ENCODE assay signal across 9 cellular contexts in genomic region chr17:45895304-45895968, GRCh38. TPM values are rescaled to one million over a fixed set of nuclear protein-coding genes. Genes with fewer than 3 reads are reported as not detected.
DNase-seq lines count a peak whose midpoint lies in the region; ATAC-seq and TF ChIP-seq lines count a peak whose summit lies in the region.
"Had no signal": no experiment of that assay in that cellular context is flagged by ENCODE, and none has a peak within 500 bp of the region (broad histone marks: within the 10 kb centered on the region; RNA-seq: fewer than 3 reads in every experiment).

No MANE protein-coding gene starts in this region.

- no peaks in the 10 kb centered on the region for H3K9me3 Mint-ChIP-seq in T-cell

- H3K4me1 ChIP-seq in HUES48 (ENCODE audit: control insufficient read depth, insufficient read depth, low read length), result no peaks in the 10 kb centered on the region; the same call in 1 of the 2 replicates
- peaks cover 26% of the 10 kb centered on the region for H3K4me1 ChIP-seq in effector memory CD4-positive, alpha-beta T cell (ENCODE audit: control insufficient read depth, insufficient read depth, low read length, poor library complexity, severe bottlenecking)
- H3K4me1 ChIP-seq in mucosa of rectum (ENCODE audit: control insufficient read depth in 2 of 2, insufficient read depth in 2 of 2, low read length in 2 of 2), result peaks cover 7 to 9% of the 10 kb centered on the region in 2 donors
- peaks cover 15% of the 10 kb centered on the region for H3K4me1 ChIP-seq in upper lobe of right lung

- H3K9ac ChIP-seq in HUES48 (ENCODE audit: low read depth, low read length) (no peak overlapping the region), mucosa of rectum (ENCODE audit: low read depth in 1 of 2, low read length in 2 of 2) (no peak overlapping the region)

- POLR2A ChIA-PET in T-cell (lab: Charles Lee), result no interaction called here

- peaks cover 20 to 35% of the 10 kb centered on the region in 2 donors for H3K27me3 Mint-ChIP-seq in T-cell

- H3K4me3 ChIP-seq in AG10803 (ENCODE audit: low read length) (peak overlapping the region; percentile 68), HUES48 (ENCODE audit: low read depth, low read length) (peak overlapping the region; percentile 70), mucosa of rectum (ENCODE audit: low read length in 2 of 2) (peak overlapping the region; percentile 67 to 72), upper lobe of right lung (peak overlapping the region; percentile 74)
- peak overlapping the region; percentile 95 for H3K4me3 ChIP-seq in effector memory CD4-positive, alpha-beta T cell (ENCODE audit: insufficient read depth, low read depth, low read length, poor library complexity, severe bottlenecking)

- H3K27ac ChIP-seq in HUES48 (ENCODE audit: low read depth, low read length), result no peak overlapping the region
- H3K27ac ChIP-seq in effector memory CD4-positive, alpha-beta T cell (ENCODE audit: insufficient read depth, low read length, poor library complexity, severe bottlenecking), result no peak overlapping the region
- no peak overlapping the region for H3K27ac ChIP-seq in mucosa of rectum (ENCODE audit: low read depth in 2 of 2, low read length in 2 of 2)
- H3K27ac ChIP-seq in upper lobe of right lung, result no peak overlapping the region
- H3K27ac ChIP-seq: epithelial cell of prostate had no signal

- H3K36me3 Mint-ChIP-seq in T-cell, result no peaks in the 10 kb centered on the region

- ATAC-seq in T-cell (replicated peaks in 1 of 4) (peak; percentile 26 to 34 (median 29)), upper lobe of right lung (no peak), HG03342 (IDR thresholded peaks at IDR 0.05; ENCODE audit: unreplicated experiment) (no peak), HG02840 (IDR thresholded peaks at IDR 0.05; ENCODE audit: low FRiP score, unreplicated experiment) (no peak)

- CTCF ChIA-PET in T-cell (lab: Charles Lee), result no interaction called here

- no peaks in the 10 kb centered on the region for H3K36me3 ChIP-seq in HUES48 (ENCODE audit: control insufficient read depth, insufficient read depth, low read length)
- H3K36me3 ChIP-seq in effector memory CD4-positive, alpha-beta T cell (ENCODE audit: control insufficient read depth, insufficient read depth, low read length), result no peaks in the 10 kb centered on the region
- H3K36me3 ChIP-seq in mucosa of rectum (ENCODE audit: control insufficient read depth in 2 of 2, insufficient read depth in 2 of 2, low read length in 2 of 2), result no peaks in the 10 kb centered on the region
- no peaks in the 10 kb centered on the region for H3K36me3 ChIP-seq in upper lobe of right lung

- TF ChIP-seq CTCF in AG10803 (conservative IDR thresholded peaks at IDR 0.05; ENCODE audit: low read length) (no peak), upper lobe of right lung (IDR thresholded peaks at IDR 0.05) (no peak)

- H3K9me3 ChIP-seq in HUES48 (ENCODE audit: control insufficient read depth, insufficient read depth, low read length) (no peaks in the 10 kb centered on the region), mucosa of rectum (ENCODE audit: control insufficient read depth in 2 of 2, low read length in 2 of 2) (no peaks in the 10 kb centered on the region), upper lobe of right lung (no peaks in the 10 kb centered on the region)
- no peaks in the 10 kb centered on the region for H3K9me3 ChIP-seq in effector memory CD4-positive, alpha-beta T cell (ENCODE audit: control insufficient read depth, low read length)

- intact Hi-C loops in upper lobe of right lung (cut with DNase I), result no loop called here

- no peak overlapping the region for H3K27ac Mint-ChIP-seq in T-cell

- H3K27me3 ChIP-seq in HUES48 (ENCODE audit: control insufficient read depth, insufficient read depth, low read length), result peaks cover 83% of the 10 kb centered on the region
- H3K27me3 ChIP-seq in effector memory CD4-positive, alpha-beta T cell (replicated peaks; ENCODE audit: control insufficient read depth, insufficient read depth, low read length, poor library complexity, severe bottlenecking), result peaks cover 25% of the 10 kb centered on the region
- H3K27me3 ChIP-seq in mucosa of rectum (ENCODE audit: control insufficient read depth in 2 of 2, insufficient read depth in 2 of 2, low read length in 2 of 2), result peaks cover 22 to 23% of the 10 kb centered on the region in 2 donors
- peaks cover 49% of the 10 kb centered on the region for H3K27me3 ChIP-seq in upper lobe of right lung

- peak overlapping the region; percentile 81 to 90 (median 83) for H3K4me3 Mint-ChIP-seq in T-cell

- H3K4me1 Mint-ChIP-seq in T-cell, result peaks cover 5 to 28% (median 9%) of the 10 kb centered on the region in 3 donors

- no peak for DNase-seq in AG10803 (ENCODE audit: low read depth)
- peak in 21 of 34 experiments; percentile 1 to 51 (median 22) for DNase-seq in T-cell
- DNase-seq in effector memory CD4-positive, alpha-beta T cell, result peak in 2 of 3 donors; percentile 11 to 15
- DNase-seq in upper lobe of right lung, result no peak

RNA-seq across cellular contexts. Expression of gene MAPT, which starts 1.1 kb away (rescaled TPM):
- total RNA-seq in T-cell (1 to 10 TPM in 4 of 5 donors, under 1 TPM in 1; 0.86 to 1.8 (median 1.2) TPM), upper lobe of right lung (5.1 TPM)

RNA-seq across cellular contexts. Expression of gene SPPL2C, which starts 50.8 kb away (rescaled TPM):
- not detected for total RNA-seq in T-cell
- total RNA-seq in upper lobe of right lung, result not detected

Comparison
In these comparisons a context has a peak if more than half of its experiments do, and no peak if none do; other contexts are left out.
1. DNase-seq: peak in T-cell (21 of 34) and effector memory CD4-positive, alpha-beta T cell (2 of 3); none in AG10803 (single experiment) and upper lobe of right lung (single experiment).
2. ATAC-seq: peak in T-cell (4 of 4); none in upper lobe of right lung (single experiment), HG03342 (single experiment) and HG02840 (single experiment).
3. Peak in every context shown above with its lines, with median percentiles within 50 percentile points of each other: H3K4me3 ChIP-seq.